25 cellular contexts compared by ENCODE assay signal in the genomic region with DNA sequence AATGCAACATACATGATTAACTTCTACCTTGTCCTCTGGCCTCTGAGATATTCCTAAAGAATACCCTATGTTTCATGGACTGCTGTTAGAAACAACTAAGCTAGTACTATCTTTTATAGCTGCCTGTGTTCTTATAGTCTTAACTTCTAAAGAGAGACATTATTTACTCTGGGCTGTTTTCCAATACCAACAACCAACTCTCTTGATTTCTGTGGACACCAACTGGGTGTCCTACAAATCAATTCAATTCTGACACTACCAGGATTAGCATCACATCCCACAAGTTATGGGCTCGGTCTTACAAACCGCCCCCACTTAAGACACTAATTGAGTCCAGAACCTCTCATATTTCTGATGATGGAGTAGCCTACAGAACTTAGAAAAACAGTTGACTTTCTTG. TPM values are rescaled to one million over a fixed set of nuclear protein-coding genes. Genes with fewer than 3 reads are reported as not detected.
"Had no signal": no experiment of that assay in that cellular context is flagged by ENCODE, and none has a peak within 500 bp of the region (broad histone marks: within the 10 kb centered on the region; RNA-seq: fewer than 3 reads in every experiment).

No MANE protein-coding gene starts in this region.

- DNase-seq: activated CD4-positive, alpha-beta memory T cell treated with anti-CD3 and anti-CD28 coated beads for 36 hours; activated CD4-positive, alpha-beta T cell treated with anti-CD3 and anti-CD28 coated beads, Interleukin-2, amount 10 ng/mL, durations not matched to agents 24 days and 14 days; activated CD8-positive, alpha-beta memory T cell treated with anti-CD3 and anti-CD28 coated beads, Interleukin-2, amount 50 U/mL, for 48 hours; activated naive CD4-positive, alpha-beta T cell; activated T-cell treated with anti-CD3 and anti-CD28 coated beads, Interleukin-2, amount 50 U/mL, for 4 hours; anterior cingulate cortex; brain microvascular endothelial cell; caudate nucleus; foreskin keratinocyte; heart right ventricle; mesenchymal stem cell; natural killer cell; stimulated activated CD4-positive, alpha-beta T cell treated with anti-CD3 and anti-CD28 coated beads, Interleukin-2, amount 100 ng/mL, for 48 hours; stimulated activated naive CD4-positive, alpha-beta T cell treated with Interleukin-2 at 50 U/mL for 16 hours; T-helper 9 cell; transverse colon; WERI-Rb-1 had no signal

- H3K27me3 Mint-ChIP-seq: activated CD4-positive, alpha-beta memory T cell treated with anti-CD3 and anti-CD28 coated beads for 36 hours; activated CD4-positive, alpha-beta T cell treated with anti-CD3 and anti-CD28 coated beads, Interleukin-2, amount 10 ng/mL, durations not matched to agents 24 days and 14 days; activated naive CD8-positive, alpha-beta T cell; dendritic cell treated with granulocyte-macrophage colony-stimulating factor and Interleukin-4, amounts not matched to agents 40 ng/mL and 50 ng/mL, for 4 days had no signal

- H3K27ac Mint-ChIP-seq: activated CD4-positive, alpha-beta memory T cell treated with anti-CD3 and anti-CD28 coated beads for 36 hours; activated CD4-positive, alpha-beta T cell treated with anti-CD3 and anti-CD28 coated beads, Interleukin-2, amount 10 ng/mL, durations not matched to agents 24 days and 14 days; activated naive CD8-positive, alpha-beta T cell; dendritic cell treated with granulocyte-macrophage colony-stimulating factor and Interleukin-4, amounts not matched to agents 40 ng/mL and 50 ng/mL, for 4 days; endodermal cell; natural killer cell had no signal

- H3K4me3 ChIP-seq: heart right ventricle, right atrium auricular region, transverse colon had no signal

- H3K27ac ChIP-seq: brain microvascular endothelial cell, foreskin keratinocyte, heart right ventricle, right atrium auricular region, transverse colon, WERI-Rb-1 had no signal

- H3K4me1 ChIP-seq: foreskin keratinocyte, right atrium auricular region, transverse colon had no signal

- H3K9me3 ChIP-seq: heart right ventricle, right atrium auricular region, transverse colon had no signal

- H3K4me3 Mint-ChIP-seq: activated CD4-positive, alpha-beta memory T cell treated with anti-CD3 and anti-CD28 coated beads for 36 hours; activated CD4-positive, alpha-beta T cell treated with anti-CD3 and anti-CD28 coated beads, Interleukin-2, amount 10 ng/mL, durations not matched to agents 24 days and 14 days; activated naive CD8-positive, alpha-beta T cell; activated T-cell treated with anti-CD3 and anti-CD28 coated beads, Interleukin-2, amount 50 U/mL, for 4 hours; dendritic cell treated with granulocyte-macrophage colony-stimulating factor and Interleukin-4, amounts not matched to agents 40 ng/mL and 50 ng/mL, for 4 days; endodermal cell; natural killer cell had no signal

- H3K9me3 Mint-ChIP-seq: activated CD4-positive, alpha-beta memory T cell treated with anti-CD3 and anti-CD28 coated beads for 36 hours; activated CD4-positive, alpha-beta T cell treated with anti-CD3 and anti-CD28 coated beads, Interleukin-2, amount 10 ng/mL, durations not matched to agents 24 days and 14 days; activated T-cell treated with anti-CD3 and anti-CD28 coated beads, Interleukin-2, amount 50 U/mL, for 4 hours; dendritic cell treated with granulocyte-macrophage colony-stimulating factor and Interleukin-4, amounts not matched to agents 40 ng/mL and 50 ng/mL, for 4 days; endodermal cell; natural killer cell had no signal

- H3K27me3 ChIP-seq: brain microvascular endothelial cell, foreskin keratinocyte, heart right ventricle, right atrium auricular region, transverse colon had no signal

- ATAC-seq: activated CD4-positive, CD25-positive, alpha-beta regulatory T cell treated with anti-CD3 and anti-CD28 coated beads, Interleukin-2, amount 50 U/mL, for 24 hours; activated T-cell treated with anti-CD3 and anti-CD28 coated beads, Interleukin-2, amount 50 U/mL, for 4 hours; esophagus mucosa; foreskin keratinocyte; heart right ventricle; natural killer cell had no signal

RNA-seq across cellular contexts. Expression of a gene that starts 21.9 kb away (rescaled TPM):
- total RNA-seq: activated CD4-positive, alpha-beta memory T cell treated with anti-CD3 and anti-CD28 coated beads for 36 hours; activated CD4-positive, alpha-beta T cell treated with anti-CD3 and anti-CD28 coated beads, Interleukin-2, amount 10 ng/mL, durations not matched to agents 24 days and 14 days; activated T-cell treated with anti-CD3 and anti-CD28 coated beads, Interleukin-2, amount 50 U/mL, for 4 hours; heart right ventricle; natural killer cell; omental fat pad; right atrium auricular region had no signal
- polyA plus RNA-seq: adipose tissue, heart right ventricle had no signal
